ENCODE assay signal across 13 cellular contexts in genomic region chr17:17181666-17182600, GRCh38. TPM values are rescaled to one million over a fixed set of nuclear protein-coding genes. Genes with fewer than 3 reads are reported as not detected.
DNase-seq lines count a peak whose midpoint lies in the region; ATAC-seq and TF ChIP-seq lines count a peak whose summit lies in the region.
"Had no signal": no experiment of that assay in that cellular context is flagged by ENCODE, and none has a peak within 500 bp of the region (broad histone marks: within the 10 kb centered on the region; RNA-seq: fewer than 3 reads in every experiment).

No MANE protein-coding gene starts in this region.

- no peak for TF ChIP-seq CTCF in OCI-LY7 (conservative IDR thresholded peaks at IDR 0.05; ENCODE audit: low read length)

- H3K27ac Mint-ChIP-seq in activated CD4-positive, alpha-beta T cell treated with anti-CD3 and anti-CD28 coated beads for 36 hours: peak overlapping the region; percentile 85
- peak overlapping the region; percentile 95 to 97 for H3K27ac Mint-ChIP-seq in activated naive CD4-positive, alpha-beta T cell treated with anti-CD3 and anti-CD28 coated beads, Interleukin-2, amount 50 U/mL, for 72 hours
- peak overlapping the region; percentile 94 for H3K27ac Mint-ChIP-seq in stimulated activated naive B cell treated with anti-CD40 and anti-IgM and Interleukin-4, amounts not matched to agents 10 μg/mL and 1 μg/mL and 100 μg/mL, for 72 hours

- peaks cover 53% of the 10 kb centered on the region for H3K36me3 Mint-ChIP-seq in activated CD4-positive, alpha-beta T cell treated with anti-CD3 and anti-CD28 coated beads for 36 hours (ENCODE audit: low read depth)
- peaks cover 39 to 61% of the 10 kb centered on the region in 2 donors for H3K36me3 Mint-ChIP-seq in activated naive CD4-positive, alpha-beta T cell treated with anti-CD3 and anti-CD28 coated beads, Interleukin-2, amount 50 U/mL, for 72 hours
- H3K36me3 Mint-ChIP-seq in stimulated activated naive B cell treated with anti-CD40 and anti-IgM and Interleukin-4, amounts not matched to agents 10 μg/mL and 1 μg/mL and 100 μg/mL, for 72 hours: peaks cover 54 to 61% of the 10 kb centered on the region in 2 donors

- peak overlapping the region; percentile 8 for H3K27ac ChIP-seq in OCI-LY7 (ENCODE audit: low read depth, low read length, poor library complexity, severe bottlenecking)
- H3K27ac ChIP-seq: 22Rv1, GM23248, parathyroid adenoma, PC-9 had no signal

- no peaks in the 10 kb centered on the region for H3K27me3 Mint-ChIP-seq in activated CD4-positive, alpha-beta T cell treated with anti-CD3 and anti-CD28 coated beads for 36 hours
- H3K27me3 Mint-ChIP-seq in stimulated activated naive B cell treated with anti-CD40 and anti-IgM and Interleukin-4, amounts not matched to agents 10 μg/mL and 1 μg/mL and 100 μg/mL, for 72 hours: no peaks in the 10 kb centered on the region

- H3K9me2 ChIP-seq in OCI-LY7 (ENCODE audit: insufficient read depth, low read length): no peaks in the 10 kb centered on the region

- peak; percentile 55 for DNase-seq in activated CD4-positive, alpha-beta T cell treated with anti-CD3 and anti-CD28 coated beads for 36 hours
- DNase-seq in activated CD4-positive, alpha-beta T cell treated with anti-CD3 and anti-CD28 coated beads for 48 hours: no peak
- DNase-seq in OCI-LY7 (ENCODE audit: low spot score) (peak; percentile 84), A172 (ENCODE audit: low spot score) (no peak), cerebellar nuclear complex (lab: John Stamatoyannopoulos, UW) (no peak)
- DNase-seq in activated naive CD4-positive, alpha-beta T cell treated with anti-CD3 and anti-CD28 coated beads, Interleukin-2, amount 50 U/mL, for 72 hours (ENCODE audit: low spot score in 2 of 2): no peak
- peak; percentile 22 for DNase-seq in stimulated activated naive B cell treated with anti-CD40 and anti-IgM and Interleukin-4, amounts not matched to agents 10 μg/mL and 1 μg/mL and 100 μg/mL, for 72 hours
- DNase-seq in stimulated activated CD8-positive, alpha-beta memory T cell treated with anti-CD3 and anti-CD28 coated beads, Interleukin-4, amount 100 ng/mL, for 48 hours: no peak
- DNase-seq: GM23248, NCI-H2029 treated with DMSO at 0.1 percent for 48 hours, PC-9 had no signal

- H3K4me3 Mint-ChIP-seq in activated CD4-positive, alpha-beta T cell treated with anti-CD3 and anti-CD28 coated beads for 36 hours: peak overlapping the region; percentile 38
- H3K4me3 Mint-ChIP-seq in stimulated activated naive B cell treated with anti-CD40 and anti-IgM and Interleukin-4, amounts not matched to agents 10 μg/mL and 1 μg/mL and 100 μg/mL, for 72 hours: peak overlapping the region; percentile 76 to 79

- peaks cover 94% of the 10 kb centered on the region for H3K4me1 Mint-ChIP-seq in activated CD4-positive, alpha-beta T cell treated with anti-CD3 and anti-CD28 coated beads for 36 hours
- H3K4me1 Mint-ChIP-seq in stimulated activated naive B cell treated with anti-CD40 and anti-IgM and Interleukin-4, amounts not matched to agents 10 μg/mL and 1 μg/mL and 100 μg/mL, for 72 hours: peaks cover 39 to 75% of the 10 kb centered on the region in 2 donors

- peak; percentile 28 for ATAC-seq in activated CD4-positive, alpha-beta T cell treated with anti-CD3 and anti-CD28 coated beads for 36 hours
- ATAC-seq in activated naive CD4-positive, alpha-beta T cell treated with anti-CD3 and anti-CD28 coated beads, Interleukin-2, amount 50 U/mL, for 72 hours: peak; percentile 43 to 65
- ATAC-seq in stimulated activated naive B cell treated with anti-CD40 and anti-IgM and Interleukin-4, amounts not matched to agents 10 μg/mL and 1 μg/mL and 100 μg/mL, for 72 hours (replicated peaks): peak; percentile 82 to 83

- no peaks in the 10 kb centered on the region for H3K9me3 Mint-ChIP-seq in activated CD4-positive, alpha-beta T cell treated with anti-CD3 and anti-CD28 coated beads for 36 hours (ENCODE audit: low read depth)
- no peaks in the 10 kb centered on the region for H3K9me3 Mint-ChIP-seq in activated naive CD4-positive, alpha-beta T cell treated with anti-CD3 and anti-CD28 coated beads, Interleukin-2, amount 50 U/mL, for 72 hours
- H3K9me3 Mint-ChIP-seq in stimulated activated naive B cell treated with anti-CD40 and anti-IgM and Interleukin-4, amounts not matched to agents 10 μg/mL and 1 μg/mL and 100 μg/mL, for 72 hours: no peaks in the 10 kb centered on the region

- no peak overlapping the region for H2AFZ ChIP-seq in OCI-LY7 (ENCODE audit: low read length)
- H2AFZ ChIP-seq: GM23248, parathyroid adenoma, PC-9 had no signal

- peaks cover 40% of the 10 kb centered on the region for H3K36me3 ChIP-seq in OCI-LY7 (ENCODE audit: insufficient read depth, low read length)

- peak overlapping the region; percentile 52 for H3K4me2 ChIP-seq in OCI-LY7 (ENCODE audit: low read length)
- H3K4me2 ChIP-seq: PC-9 had no signal

- no peaks in the 10 kb centered on the region for H4K20me1 ChIP-seq in OCI-LY7 (ENCODE audit: insufficient read depth, low read length)

- H3K79me2 ChIP-seq in OCI-LY7 (ENCODE audit: insufficient read depth, low read depth, low read length): no peaks in the 10 kb centered on the region
- H3K79me2 ChIP-seq: parathyroid adenoma had no signal

- no TSS peak for BruUV-seq in OCI-LY7 (replicated peaks; lab: Mats Ljungman, UMichigan)

- POLR2A ChIA-PET in activated CD4-positive, alpha-beta T cell treated with anti-CD3 and anti-CD28 coated beads for 36 hours (lab: Charles Lee): no interaction called here
- POLR2A ChIA-PET in OCI-LY7 (lab: Charles Lee): interaction anchor here (0.6 kb wide), 2 partner anchors 28 to 1093 kb away, joined by 3 to 4 read pairs; no protein-coding TSS in a partner anchor

- CTCF ChIA-PET in activated CD4-positive, alpha-beta T cell treated with anti-CD3 and anti-CD28 coated beads for 36 hours (lab: Charles Lee): interaction anchor here (0.6 to 0.9 kb wide), 2 partner anchors 10 to 691 kb away, joined by 3 read pairs; no protein-coding TSS in a partner anchor
- CTCF ChIA-PET in OCI-LY7 (lab: Charles Lee; ENCODE audit: unreplicated experiment): interaction anchor here (0.9 kb wide), 1 partner anchor 190 kb away, joined by 3 read pairs; no protein-coding TSS in a partner anchor

- no peak overlapping the region for H3K4me3 ChIP-seq in OCI-LY7 (ENCODE audit: low read depth, low read length, poor library complexity, severe bottlenecking)
- H3K4me3 ChIP-seq: GM23248, PC-9 had no signal

- intact Hi-C loops in activated CD4-positive, alpha-beta T cell treated with anti-CD3 and anti-CD28 coated beads for 36 hours (cut with DNase I, micrococcal nuclease): no loop called here
- intact Hi-C loops in OCI-LY7 (cut with micrococcal nuclease; ENCODE audit: unreplicated experiment): no loop called here

- no peaks in the 10 kb centered on the region for H3K9me3 ChIP-seq in OCI-LY7 (ENCODE audit: low read length)

- peaks cover 19% of the 10 kb centered on the region for H3K4me1 ChIP-seq in OCI-LY7 (ENCODE audit: insufficient read depth, low read length, poor library complexity, severe bottlenecking)
- H3K4me1 ChIP-seq: parathyroid adenoma had no signal

RNA-seq across cellular contexts. Expression of gene PLD6, which starts 24.2 kb away (rescaled TPM):
- 1 to 10 TPM; 8.3 to 9.9 TPM for total RNA-seq in activated CD4-positive, alpha-beta T cell treated with anti-CD3 and anti-CD28 coated beads for 36 hours
- total RNA-seq in OCI-LY7 (2014; rRNA removed; shearing (Covaris generic)): not detected in 2 replicates
- total RNA-seq in OCI-LY7 (2022): not detected in 2 replicates
- total RNA-seq in activated naive CD4-positive, alpha-beta T cell treated with anti-CD3 and anti-CD28 coated beads, Interleukin-2, amount 50 U/mL, for 72 hours: 1 to 10 TPM; 9.2 to 9.6 TPM
- total RNA-seq in A172 (2014; rRNA removed; shearing (Covaris generic)): 10.8 and 15.1 TPM in 2 replicates

RNA-seq across cellular contexts. Expression of gene FLCN, which starts 55.0 kb away (rescaled TPM):
- total RNA-seq in activated CD4-positive, alpha-beta T cell treated with anti-CD3 and anti-CD28 coated beads for 36 hours: 10 to 100 TPM; 12.3 to 18.8 TPM
- 12.9 and 20.9 TPM in 2 replicates for total RNA-seq in OCI-LY7 (2014; rRNA removed; shearing (Covaris generic))
- total RNA-seq in OCI-LY7 (2022): 18.1 and 20.5 TPM in 2 replicates
- total RNA-seq in activated naive CD4-positive, alpha-beta T cell treated with anti-CD3 and anti-CD28 coated beads, Interleukin-2, amount 50 U/mL, for 72 hours: 10 to 100 TPM; 28.1 to 38.7 TPM
- total RNA-seq in A172 (2014; rRNA removed; shearing (Covaris generic)): 58.2 and 78.1 TPM in 2 replicates

Comparison
In these comparisons a context has a peak if more than half of its experiments do, and no peak if none do; other contexts are left out.
1. DNase-seq: peak in activated CD4-positive, alpha-beta T cell treated with anti-CD3 and anti-CD28 coated beads for 36 hours (single experiment), OCI-LY7 (single experiment) and stimulated activated naive B cell treated with anti-CD40 and anti-IgM and Interleukin-4, amounts not matched to agents 10 μg/mL and 1 μg/mL and 100 μg/mL, for 72 hours (single experiment); none in activated CD4-positive, alpha-beta T cell treated with anti-CD3 and anti-CD28 coated beads for 48 hours (single experiment), activated naive CD4-positive, alpha-beta T cell treated with anti-CD3 and anti-CD28 coated beads, Interleukin-2, amount 50 U/mL, for 72 hours (0 of 2), A172 (single experiment), cerebellar nuclear complex (0 of 2) and stimulated activated CD8-positive, alpha-beta memory T cell treated with anti-CD3 and anti-CD28 coated beads, Interleukin-4, amount 100 ng/mL, for 48 hours (single experiment).
2. ATAC-seq: peak in every context shown above with its lines; median percentile 82 in stimulated activated naive B cell treated with anti-CD40 and anti-IgM and Interleukin-4, amounts not matched to agents 10 μg/mL and 1 μg/mL and 100 μg/mL, for 72 hours; 54 in activated naive CD4-positive, alpha-beta T cell treated with anti-CD3 and anti-CD28 coated beads, Interleukin-2, amount 50 U/mL, for 72 hours; 28 in activated CD4-positive, alpha-beta T cell treated with anti-CD3 and anti-CD28 coated beads for 36 hours.
3. RNA of gene PLD6, which starts 24.2 kb away (total RNA-seq): 10.8 to 15.1 TPM in A172, 8.3 to 9.9 TPM in activated CD4-positive, alpha-beta T cell treated with anti-CD3 and anti-CD28 coated beads for 36 hours and 9.2 to 9.6 TPM in activated naive CD4-positive, alpha-beta T cell treated with anti-CD3 and anti-CD28 coated beads, Interleukin-2, amount 50 U/mL, for 72 hours; not detected in OCI-LY7; every median in the first group is over 4 times any median in the second.
4. Peak in every context shown above with its lines, with median percentiles within 50 percentile points of each other: H3K27ac Mint-ChIP-seq.